ENCODE assay signal across 7 cellular contexts in genomic region chr5:124746252-124746915, GRCh38. TPM values are rescaled to one million over a fixed set of nuclear protein-coding genes. Genes with fewer than 3 reads are reported as not detected.
DNase-seq lines count a peak whose midpoint lies in the region; ATAC-seq, FAIRE-seq and TF ChIP-seq lines count a peak whose summit lies in the region.

A gene with protein sequence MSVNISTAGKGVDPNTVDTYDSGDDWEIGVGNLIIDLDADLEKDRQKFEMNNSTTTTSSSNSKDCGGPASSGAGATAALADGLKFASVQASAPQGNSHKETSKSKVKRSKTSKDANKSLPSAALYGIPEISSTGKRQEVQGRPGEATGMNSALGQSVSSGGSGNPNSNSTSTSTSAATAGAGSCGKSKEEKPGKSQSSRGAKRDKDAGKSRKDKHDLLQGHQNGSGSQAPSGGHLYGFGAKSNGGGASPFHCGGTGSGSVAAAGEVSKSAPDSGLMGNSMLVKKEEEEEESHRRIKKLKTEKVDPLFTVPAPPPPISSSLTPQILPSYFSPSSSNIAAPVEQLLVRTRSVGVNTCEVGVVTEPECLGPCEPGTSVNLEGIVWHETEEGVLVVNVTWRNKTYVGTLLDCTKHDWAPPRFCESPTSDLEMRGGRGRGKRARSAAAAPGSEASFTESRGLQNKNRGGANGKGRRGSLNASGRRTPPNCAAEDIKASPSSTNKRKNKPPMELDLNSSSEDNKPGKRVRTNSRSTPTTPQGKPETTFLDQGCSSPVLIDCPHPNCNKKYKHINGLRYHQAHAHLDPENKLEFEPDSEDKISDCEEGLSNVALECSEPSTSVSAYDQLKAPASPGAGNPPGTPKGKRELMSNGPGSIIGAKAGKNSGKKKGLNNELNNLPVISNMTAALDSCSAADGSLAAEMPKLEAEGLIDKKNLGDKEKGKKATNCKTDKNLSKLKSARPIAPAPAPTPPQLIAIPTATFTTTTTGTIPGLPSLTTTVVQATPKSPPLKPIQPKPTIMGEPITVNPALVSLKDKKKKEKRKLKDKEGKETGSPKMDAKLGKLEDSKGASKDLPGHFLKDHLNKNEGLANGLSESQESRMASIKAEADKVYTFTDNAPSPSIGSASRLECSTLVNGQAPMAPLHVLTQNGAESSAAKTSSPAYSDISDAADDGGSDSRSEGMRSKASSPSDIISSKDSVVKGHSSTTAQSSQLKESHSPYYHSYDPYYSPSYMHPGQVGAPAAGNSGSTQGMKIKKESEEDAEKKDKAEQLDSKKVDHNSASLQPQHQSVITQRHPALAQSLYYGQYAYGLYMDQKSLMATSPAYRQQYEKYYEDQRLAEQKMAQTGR (N-terminal part only) (minus strand): TSS chr5:124746639. CDS start chr5:124744989, 1,650 bp downstream.

- H3K36me3 ChIP-seq in K562 (ENCODE audit: control insufficient read depth, insufficient read depth, low read length) (no peaks in the 10 kb centered on the region), skeletal muscle tissue (ENCODE audit: control insufficient read depth in 3 of 3, insufficient read depth in 3 of 3, low read length in 3 of 3) (no peaks in the 10 kb centered on the region)

- H3K4me2 ChIP-seq in K562 (ENCODE audit: insufficient read depth, low read length): peak within 1 kb of the TSS; percentile 24; the same call in 1 of the 2 replicates

- H3K9me3 ChIP-seq in K562 (replicated peaks; ENCODE audit: control insufficient read depth, insufficient read depth, low read depth, low read length) (no peaks in the 10 kb centered on the region), skeletal muscle tissue (ENCODE audit: control insufficient read depth in 3 of 3, low read length in 3 of 3) (no peaks in the 10 kb centered on the region)

- WGBS in K562 (ENCODE audit: insufficient coverage, low coverage, missing lambda C conversion rate): under 1% methylated on average over 14 of the region's 14 CpGs

- CTCF ChIA-PET in K562 (lab: Yijun Ruan, JAX; ENCODE audit: low intra/inter-chr PET ratio): no interaction called here

- peak; percentile 15 for DNase-seq in NCI-H345 treated with DMSO at 0.1 percent for 48 hours (lab: John Stamatoyannopoulos, UW; ENCODE audit: unreplicated experiment)
- DNase-seq in K562 (ENCODE audit: extremely low read depth in 1 of 4, low spot score in 3 of 4): no peak
- DNase-seq in inferior parietal cortex (ENCODE audit: extremely low spot score): peak; percentile 83
- no peak for DNase-seq in stimulated activated naive CD4-positive, alpha-beta T cell (lab: John Stamatoyannopoulos, UW)

- TF ChIP-seq POLR2A in K562 (conservative IDR thresholded peaks at IDR 0.05): no peak

- H3K4me3 ChIP-seq in GM12875 (ENCODE audit: low read depth, low read length) (peak within 1 kb of the TSS; percentile 58), K562 (no peak within 1 kb of the TSS), skeletal muscle tissue (ENCODE audit: low read length in 3 of 3) (peak within 1 kb of the TSS; percentile 77 to 87 (median 80))

- peaks cover 0 to 6% of the 10 kb centered on the region in 2 experiments; a peak in 3 of 5 replicates for H3K4me1 ChIP-seq in K562 (replicated peaks in 1 of 2; ENCODE audit: control insufficient read depth in 2 of 2, insufficient read depth in 2 of 2, low read length in 2 of 2)
- peaks cover 22 to 43% (median 37%) of the 10 kb centered on the region in 3 donors for H3K4me1 ChIP-seq in skeletal muscle tissue (ENCODE audit: control insufficient read depth in 3 of 3, insufficient read depth in 3 of 3, low read length in 3 of 3)

- no peak for FAIRE-seq in K562 (lab: Jason Lieb, UNC)

- ATAC-seq in K562 (no peak), GM18867 (IDR thresholded peaks at IDR 0.05; ENCODE audit: unreplicated experiment) (no peak)

- H3K79me2 ChIP-seq in K562 (ENCODE audit: control insufficient read depth, insufficient read depth, low read length): no peaks in the 10 kb centered on the region

- H3K27me3 ChIP-seq in K562 (ENCODE audit: control insufficient read depth in 2 of 2, insufficient read depth in 2 of 2, low read length in 2 of 2) (peaks cover 37 to 43% of the 10 kb centered on the region in 2 experiments; a peak in 4 of 5 replicates), skeletal muscle tissue (ENCODE audit: control insufficient read depth in 3 of 3, insufficient read depth in 3 of 3, low read length in 3 of 3) (no peaks in the 10 kb centered on the region)

- H3K9ac ChIP-seq in K562 (ENCODE audit: insufficient read depth in 1 of 2, low read depth in 2 of 2, low read length in 2 of 2) (no peak within 1 kb of the TSS), skeletal muscle tissue (ENCODE audit: low read depth in 1 of 3, low read length in 3 of 3) (peak within 1 kb of the TSS; percentile 81 to 96 (median 87))

- in situ Hi-C loops in K562 (cut with MboI): no loop called here

- H3K9me1 ChIP-seq in K562 (ENCODE audit: control insufficient read depth, insufficient read depth, low read length): no peaks in the 10 kb centered on the region

- H2AFZ ChIP-seq in K562 (ENCODE audit: low read depth, low read length): peak within 1 kb of the TSS; percentile 18; the same call in 1 of the 2 replicates

- no peak for TF ChIP-seq EP300 in K562 (IDR thresholded peaks at IDR 0.05; ENCODE audit: low read length)

- intact Hi-C loops in K562 (cut with micrococcal nuclease): no loop called here

- TF ChIP-seq CTCF in GM12875 (IDR thresholded peaks at IDR 0.05; ENCODE audit: borderline replicate concordance, insufficient read depth, low read depth, low read length) (no peak), K562 (IDR thresholded peaks at IDR 0.05 in 2 of 3, conservative IDR thresholded peaks at IDR 0.05 in 1 of 3; ENCODE audit: insufficient read depth in 2 of 3, low read depth in 1 of 3, low read length in 3 of 3) (no peak)

- BruUV-seq in K562 (replicated peaks; lab: Mats Ljungman, UMichigan): no TSS peak

- TF ChIP-seq RAD21 in K562 (CRISPR knock-in tag; conservative IDR thresholded peaks at IDR 0.05 in 1 of 2, IDR thresholded peaks at IDR 0.05 in 1 of 2): no peak

- no peak within 1 kb of the TSS for H3K27ac ChIP-seq in K562 (ENCODE audit: extremely low read depth, low read depth, low read length)
- peak within 1 kb of the TSS; percentile 95 for H3K27ac ChIP-seq in skeletal muscle tissue (ENCODE audit: low read depth, low read length)

- H4K20me1 ChIP-seq in K562 (replicated peaks; ENCODE audit: control insufficient read depth, insufficient read depth, low read length): no peaks in the 10 kb centered on the region

- POLR2A ChIA-PET in K562 (lab: Yijun Ruan, JAX): interaction anchor here (0.9 kb wide), 1 partner anchor 16 kb away, joined by 3 read pairs; no protein-coding TSS in a partner anchor

TF ChIP-seq in K562, 482 proteins besides CTCF, POLR2A, EP300 and RAD21 (continues in another document):
- TF ChIP-seq ZBTB12 (CRISPR knock-in tag; IDR thresholded peaks at IDR 0.05) (no peak), CBX8 (IDR thresholded peaks at IDR 0.05; ENCODE audit: borderline replicate concordance, extremely low read depth, low read depth, low read length, poor library complexity, severe bottlenecking) (peak; percentile 99), ID3 (CRISPR knock-in tag; IDR thresholded peaks at IDR 0.05) (no peak), ID3 (tag; IDR thresholded peaks at IDR 0.05) (no peak), BMI1 (IDR thresholded peaks at IDR 0.05; ENCODE audit: low read length) (peak; percentile 23; the same call in 1 of the 2 replicates), CBFB (CRISPR knock-in tag; IDR thresholded peaks at IDR 0.05) (no peak), EHMT2 (IDR thresholded peaks at IDR 0.05) (no peak), HNRNPL (IDR thresholded peaks at IDR 0.05; ENCODE audit: low read depth, low read length) (no peak)

RNA-seq across cellular contexts. Expression of the gene that starts here (rescaled TPM):
- total RNA-seq in K562 (2011; cell fraction: chromatin; rRNA removed; ENCODE audit: low replicate concordance): 0.76 and 2.3 TPM in 2 replicates
- 0.92 and 1.3 TPM in 2 replicates for total RNA-seq in K562 (2011; cell fraction: nucleolus; rRNA removed)
- total RNA-seq in K562 (2011; cell fraction: nucleoplasm; rRNA removed): 1.0 and 1.8 TPM in 2 replicates
- total RNA-seq in K562 (2014; rRNA removed) (1.00 and 1.5 TPM in 2 replicates), K562 (2014; rRNA removed; fragmentation: Illumina TruSeq; extraction: Trizol) (1.4 and 1.5 TPM in 2 replicates), K562 (2015; rRNA removed; fragmentation: Illumina TruSeq; extraction: Trizol) (1.5 and 1.6 TPM in 2 replicates), K562 (2021) (1.5 and 2.3 TPM in 2 replicates), skeletal muscle tissue (31.3 TPM)
- polyA plus RNA-seq in K562 (2011; rRNA removed) (0.69 and 0.89 TPM in 2 replicates), K562 (2014; fragmentation: Illumina TruSeq; extraction: Trizol) (1.1 and 1.4 TPM in 2 replicates), K562 (2014; fragmentation: Nextera tagmentation; extraction: Ambion mirVana) (under 1 TPM; 0.38 to 0.83 TPM), K562 (2014; rRNA removed) (0.69 and 1.5 TPM in 2 replicates)
- 0.28 and 0.36 TPM in 2 replicates for polyA plus RNA-seq in K562 (2011; cell fraction: cytosol; rRNA removed)
- polyA plus RNA-seq in K562 (2011; cell fraction: nucleus; rRNA removed): 0.48 and 1.3 TPM in 2 replicates
- polyA plus RNA-seq in K562 (2012): 1.5 and 3.0 TPM in 2 replicates
- polyA minus RNA-seq in K562 (2011; rRNA and poly(A)+ RNA removed): 0.93 and 1.3 TPM in 2 replicates
- 0.36 TPM in 1 of 2 replicates, not detected in the other for polyA minus RNA-seq in K562 (2011; cell fraction: cytosol; rRNA and poly(A)+ RNA removed)
- polyA minus RNA-seq in K562 (2011; cell fraction: nucleus; rRNA and poly(A)+ RNA removed): 0.33 and 0.54 TPM in 2 replicates

Comparison
In these comparisons a context has a peak if more than half of its experiments do, and no peak if none do; other contexts are left out.
1. DNase-seq: peak in NCI-H345 treated with DMSO at 0.1 percent for 48 hours (single experiment) and inferior parietal cortex (single experiment); none in K562 (0 of 4) and stimulated activated naive CD4-positive, alpha-beta T cell (0 of 6).
2. H3K9ac ChIP-seq: peak in skeletal muscle tissue (3 of 3); none in K562 (0 of 2).